Comparison of ENCODE assay signal across 7 cellular contexts in genomic region chr12:4164591-4165558, GRCh38.
DNase-seq lines count a peak whose midpoint lies in the region; ATAC-seq and TF ChIP-seq lines count a peak whose summit lies in the region.

No MANE protein-coding gene starts in this region.

- peak; percentile 92 for ATAC-seq in activated T-helper 17 cell treated with anti-CD3 and anti-CD28 coated beads, Interleukin-2, amount 50 U/mL, for 72 hours (replicated peaks)
- ATAC-seq in upper lobe of left lung (ENCODE audit: low FRiP score in 2 of 2), result peak; percentile 62 to 96

- H3K36me3 Mint-ChIP-seq in activated T-helper 17 cell treated with anti-CD3 and anti-CD28 coated beads, Interleukin-2, amount 50 U/mL, for 72 hours (ENCODE audit: low read depth), result no peaks in the 10 kb centered on the region

- no peak for TF ChIP-seq EP300 in upper lobe of left lung (IDR thresholded peaks at IDR 0.05)

- peak; percentile 72 for TF ChIP-seq POLR2A in GM19099 (IDR thresholded peaks at IDR 0.05; ENCODE audit: extremely low read depth, insufficient read length, low read depth)
- TF ChIP-seq POLR2A in upper lobe of left lung (IDR thresholded peaks at IDR 0.05), result no peak

- peak overlapping the region; percentile 71 for H3K4me2 ChIP-seq in osteoblast (ENCODE audit: insufficient read depth, low read length)

- H4K20me1 ChIP-seq in osteoblast (ENCODE audit: insufficient read depth, low read length), result no peaks in the 10 kb centered on the region

- no peak for TF ChIP-seq CTCF in foreskin fibroblast (IDR thresholded peaks at IDR 0.05; ENCODE audit: low read depth, low read length)
- TF ChIP-seq CTCF in osteoblast (IDR thresholded peaks at IDR 0.05; ENCODE audit: extremely low read depth, low read depth, low read length), result no peak
- TF ChIP-seq CTCF in upper lobe of left lung (IDR thresholded peaks at IDR 0.05), result no peak

- peaks cover 42% of the 10 kb centered on the region for H3K4me1 Mint-ChIP-seq in activated T-helper 17 cell treated with anti-CD3 and anti-CD28 coated beads, Interleukin-2, amount 50 U/mL, for 72 hours

- no peaks in the 10 kb centered on the region for H3K79me2 ChIP-seq in osteoblast (ENCODE audit: insufficient read depth, low read length)

- DNase-seq in foreskin fibroblast (peak; percentile 65 to 87), osteoblast (ENCODE audit: insufficient read length, low spot score, missing footprints) (peak; percentile 76), upper lobe of left lung (peak; percentile 25 to 87), middle frontal gyrus (ENCODE audit: extremely low spot score, low spot score) (no peak)

- H3K36me3 ChIP-seq in HUES48 (ENCODE audit: control insufficient read depth, insufficient read depth, low read length), result no peaks in the 10 kb centered on the region
- no peaks in the 10 kb centered on the region for H3K36me3 ChIP-seq in osteoblast (ENCODE audit: insufficient read depth, low read length)
- no peaks in the 10 kb centered on the region for H3K36me3 ChIP-seq in upper lobe of left lung

- H3K27me3 ChIP-seq in HUES48 (ENCODE audit: control insufficient read depth, insufficient read depth, low read length) (peaks cover 6% of the 10 kb centered on the region), osteoblast (ENCODE audit: insufficient read depth, low read length) (no peaks in the 10 kb centered on the region), upper lobe of left lung (no peaks in the 10 kb centered on the region)

- H3K27ac ChIP-seq in HUES48 (ENCODE audit: low read depth, low read length), result peak overlapping the region; percentile 87
- no peak overlapping the region for H3K27ac ChIP-seq in osteoblast (ENCODE audit: low read depth, low read length)
- H3K27ac ChIP-seq in upper lobe of left lung, result peak overlapping the region; percentile 2 to 58 (median 28)

- H3K4me1 ChIP-seq in HUES48 (ENCODE audit: control insufficient read depth, insufficient read depth, low read length) (peaks cover 26% of the 10 kb centered on the region), osteoblast (ENCODE audit: insufficient read depth, low read length) (no peaks in the 10 kb centered on the region), upper lobe of left lung (peaks cover 0 to 14% (median 5%) of the 10 kb centered on the region in 4 donors)

- H2AFZ ChIP-seq in osteoblast (ENCODE audit: low read length), result peak overlapping the region; percentile 80

- H3K4me3 ChIP-seq in HUES48 (ENCODE audit: low read depth, low read length), result peak overlapping the region; percentile 58
- H3K4me3 ChIP-seq in foreskin fibroblast (ENCODE audit: low read depth in 1 of 2, low read length in 2 of 2), result peak overlapping the region; percentile 39 to 42
- H3K4me3 ChIP-seq in osteoblast (ENCODE audit: insufficient read depth, low read length), result peak overlapping the region; percentile 61
- peak overlapping the region; percentile 32 to 55 (median 38) for H3K4me3 ChIP-seq in upper lobe of left lung

- WGBS in upper lobe of left lung, 2 donors, result 15 to 19% methylated on average over 30 to 44 of the region's 61 CpGs

- peak overlapping the region; percentile 92 for H3K4me3 Mint-ChIP-seq in activated T-helper 17 cell treated with anti-CD3 and anti-CD28 coated beads, Interleukin-2, amount 50 U/mL, for 72 hours

- peak overlapping the region; percentile 95 for H3K27ac Mint-ChIP-seq in activated T-helper 17 cell treated with anti-CD3 and anti-CD28 coated beads, Interleukin-2, amount 50 U/mL, for 72 hours

- peak overlapping the region; percentile 70 for H3K9ac ChIP-seq in HUES48 (ENCODE audit: low read depth, low read length)

- H3K9me3 ChIP-seq in HUES48 (ENCODE audit: control insufficient read depth, insufficient read depth, low read length) (no peaks in the 10 kb centered on the region), osteoblast (ENCODE audit: low read depth, low read length) (no peaks in the 10 kb centered on the region), upper lobe of left lung (no peaks in the 10 kb centered on the region)

- no peaks in the 10 kb centered on the region for H3K27me3 Mint-ChIP-seq in activated T-helper 17 cell treated with anti-CD3 and anti-CD28 coated beads, Interleukin-2, amount 50 U/mL, for 72 hours

- no peaks in the 10 kb centered on the region for H3K9me3 Mint-ChIP-seq in activated T-helper 17 cell treated with anti-CD3 and anti-CD28 coated beads, Interleukin-2, amount 50 U/mL, for 72 hours
